Comparison of ENCODE assay signal across 8 cellular contexts in genomic region chr11:95067042-95067827, GRCh38.
DNase-seq lines count a peak whose midpoint lies in the region; ATAC-seq and TF ChIP-seq lines count a peak whose summit lies in the region.

No MANE protein-coding gene starts in this region.

- peak overlapping the region; percentile 97 for H3K27ac ChIP-seq in cingulate gyrus (ENCODE audit: low read depth, low read length)

- ATAC-seq in HG03066 (IDR thresholded peaks at IDR 0.05; ENCODE audit: low read depth, unreplicated experiment), result peak; percentile 56

- CTCF ChIA-PET in AG04449 (lab: Yijun Ruan, JAX), result interaction anchor here (0.9 to 13.8 kb wide), 26 partner anchors 9 to 1359 kb away, joined by 3 to 299 read pairs (median 4); partner anchors contain the start of genes CEP57 and ENDOD1

- TF ChIP-seq POLR2A in GM18526 (IDR thresholded peaks at IDR 0.05; ENCODE audit: extremely low read depth, insufficient read length), result peak; percentile 63

- peak; percentile 91 for TF ChIP-seq CTCF in AG04449 (IDR thresholded peaks at IDR 0.05; ENCODE audit: insufficient read depth, low read length, missing control alignments)

- POLR2A ChIA-PET in AG04449 (lab: Yijun Ruan, JAX), result interaction anchor here (0.5 to 3.0 kb wide), 10 partner anchors 11 to 445 kb away, joined by 3 to 28 read pairs (median 4); partner anchors contain the start of gene ENDOD1

- no peak for DNase-seq in AG04449 (ENCODE audit: low read depth, low spot score)
- peak; percentile 70 for DNase-seq in NCI-H2196 (lab: John Stamatoyannopoulos, UW; ENCODE audit: unreplicated experiment)
- DNase-seq in activated CD4-positive, alpha-beta T cell treated with anti-CD3 and anti-CD28 coated beads for 1 hour, result peak; percentile 56
- DNase-seq in left kidney (ENCODE audit: low read depth, low spot score), result peak; percentile 93
- DNase-seq in stimulated activated CD4-positive, alpha-beta T cell treated with anti-CD3 and anti-CD28 coated beads, Interleukin-2, amount 100 ng/mL, for 4 hours (ENCODE audit: low read depth), result peak; percentile 58

- peak overlapping the region; percentile 81 for H3K4me3 ChIP-seq in AG04449 (ENCODE audit: low read depth, low read length)
